Comparison of ENCODE assay signal across 1 cellular context in genomic region chr2:84908948-84909713, GRCh38.
TF ChIP-seq lines count a peak whose summit lies in the region.

No MANE protein-coding gene starts in this region.

TF ChIP-seq in H1, 55 proteins besides CTCF, POLR2A, EP300 and RAD21:
- TF ChIP-seq E2F6 (IDR thresholded peaks at IDR 0.05) (no peak), ZNF274 (IDR thresholded peaks at IDR 0.05; ENCODE audit: borderline replicate concordance, extremely low read depth, low read length) (no peak), TCF12 (IDR thresholded peaks at IDR 0.05; ENCODE audit: low read depth, low read length) (no peak), TEAD4 (IDR thresholded peaks at IDR 0.05; ENCODE audit: low read depth, low read length) (no peak), SIN3A (conservative IDR thresholded peaks at IDR 0.05 in 1 of 2, IDR thresholded peaks at IDR 0.05 in 1 of 2; ENCODE audit: low read depth in 1 of 2, low read length in 2 of 2) (no peak), EZH2 (IDR thresholded peaks at IDR 0.05; ENCODE audit: low read depth, low read length, severe bottlenecking) (no peak), KDM1A (IDR thresholded peaks at IDR 0.05; ENCODE audit: borderline replicate concordance, low read length) (no peak), BACH1 (IDR thresholded peaks at IDR 0.05; ENCODE audit: low read length) (no peak), MAFK (IDR thresholded peaks at IDR 0.05; ENCODE audit: low read depth, low read length) (no peak), EGR1 (IDR thresholded peaks at IDR 0.05; ENCODE audit: borderline replicate concordance, low read depth, low read length) (no peak), CEBPB (IDR thresholded peaks at IDR 0.05; ENCODE audit: low read depth, low read length) (no peak), KDM4A (IDR thresholded peaks at IDR 0.05; ENCODE audit: low read depth, low read length, severe bottlenecking) (no peak), JUND (IDR thresholded peaks at IDR 0.05; ENCODE audit: low read length) (no peak), CREB1 (IDR thresholded peaks at IDR 0.05) (no peak), RXRA (IDR thresholded peaks at IDR 0.05; ENCODE audit: insufficient read depth, low read depth, low read length) (no peak)
- TF ChIP-seq, protein P1, sequence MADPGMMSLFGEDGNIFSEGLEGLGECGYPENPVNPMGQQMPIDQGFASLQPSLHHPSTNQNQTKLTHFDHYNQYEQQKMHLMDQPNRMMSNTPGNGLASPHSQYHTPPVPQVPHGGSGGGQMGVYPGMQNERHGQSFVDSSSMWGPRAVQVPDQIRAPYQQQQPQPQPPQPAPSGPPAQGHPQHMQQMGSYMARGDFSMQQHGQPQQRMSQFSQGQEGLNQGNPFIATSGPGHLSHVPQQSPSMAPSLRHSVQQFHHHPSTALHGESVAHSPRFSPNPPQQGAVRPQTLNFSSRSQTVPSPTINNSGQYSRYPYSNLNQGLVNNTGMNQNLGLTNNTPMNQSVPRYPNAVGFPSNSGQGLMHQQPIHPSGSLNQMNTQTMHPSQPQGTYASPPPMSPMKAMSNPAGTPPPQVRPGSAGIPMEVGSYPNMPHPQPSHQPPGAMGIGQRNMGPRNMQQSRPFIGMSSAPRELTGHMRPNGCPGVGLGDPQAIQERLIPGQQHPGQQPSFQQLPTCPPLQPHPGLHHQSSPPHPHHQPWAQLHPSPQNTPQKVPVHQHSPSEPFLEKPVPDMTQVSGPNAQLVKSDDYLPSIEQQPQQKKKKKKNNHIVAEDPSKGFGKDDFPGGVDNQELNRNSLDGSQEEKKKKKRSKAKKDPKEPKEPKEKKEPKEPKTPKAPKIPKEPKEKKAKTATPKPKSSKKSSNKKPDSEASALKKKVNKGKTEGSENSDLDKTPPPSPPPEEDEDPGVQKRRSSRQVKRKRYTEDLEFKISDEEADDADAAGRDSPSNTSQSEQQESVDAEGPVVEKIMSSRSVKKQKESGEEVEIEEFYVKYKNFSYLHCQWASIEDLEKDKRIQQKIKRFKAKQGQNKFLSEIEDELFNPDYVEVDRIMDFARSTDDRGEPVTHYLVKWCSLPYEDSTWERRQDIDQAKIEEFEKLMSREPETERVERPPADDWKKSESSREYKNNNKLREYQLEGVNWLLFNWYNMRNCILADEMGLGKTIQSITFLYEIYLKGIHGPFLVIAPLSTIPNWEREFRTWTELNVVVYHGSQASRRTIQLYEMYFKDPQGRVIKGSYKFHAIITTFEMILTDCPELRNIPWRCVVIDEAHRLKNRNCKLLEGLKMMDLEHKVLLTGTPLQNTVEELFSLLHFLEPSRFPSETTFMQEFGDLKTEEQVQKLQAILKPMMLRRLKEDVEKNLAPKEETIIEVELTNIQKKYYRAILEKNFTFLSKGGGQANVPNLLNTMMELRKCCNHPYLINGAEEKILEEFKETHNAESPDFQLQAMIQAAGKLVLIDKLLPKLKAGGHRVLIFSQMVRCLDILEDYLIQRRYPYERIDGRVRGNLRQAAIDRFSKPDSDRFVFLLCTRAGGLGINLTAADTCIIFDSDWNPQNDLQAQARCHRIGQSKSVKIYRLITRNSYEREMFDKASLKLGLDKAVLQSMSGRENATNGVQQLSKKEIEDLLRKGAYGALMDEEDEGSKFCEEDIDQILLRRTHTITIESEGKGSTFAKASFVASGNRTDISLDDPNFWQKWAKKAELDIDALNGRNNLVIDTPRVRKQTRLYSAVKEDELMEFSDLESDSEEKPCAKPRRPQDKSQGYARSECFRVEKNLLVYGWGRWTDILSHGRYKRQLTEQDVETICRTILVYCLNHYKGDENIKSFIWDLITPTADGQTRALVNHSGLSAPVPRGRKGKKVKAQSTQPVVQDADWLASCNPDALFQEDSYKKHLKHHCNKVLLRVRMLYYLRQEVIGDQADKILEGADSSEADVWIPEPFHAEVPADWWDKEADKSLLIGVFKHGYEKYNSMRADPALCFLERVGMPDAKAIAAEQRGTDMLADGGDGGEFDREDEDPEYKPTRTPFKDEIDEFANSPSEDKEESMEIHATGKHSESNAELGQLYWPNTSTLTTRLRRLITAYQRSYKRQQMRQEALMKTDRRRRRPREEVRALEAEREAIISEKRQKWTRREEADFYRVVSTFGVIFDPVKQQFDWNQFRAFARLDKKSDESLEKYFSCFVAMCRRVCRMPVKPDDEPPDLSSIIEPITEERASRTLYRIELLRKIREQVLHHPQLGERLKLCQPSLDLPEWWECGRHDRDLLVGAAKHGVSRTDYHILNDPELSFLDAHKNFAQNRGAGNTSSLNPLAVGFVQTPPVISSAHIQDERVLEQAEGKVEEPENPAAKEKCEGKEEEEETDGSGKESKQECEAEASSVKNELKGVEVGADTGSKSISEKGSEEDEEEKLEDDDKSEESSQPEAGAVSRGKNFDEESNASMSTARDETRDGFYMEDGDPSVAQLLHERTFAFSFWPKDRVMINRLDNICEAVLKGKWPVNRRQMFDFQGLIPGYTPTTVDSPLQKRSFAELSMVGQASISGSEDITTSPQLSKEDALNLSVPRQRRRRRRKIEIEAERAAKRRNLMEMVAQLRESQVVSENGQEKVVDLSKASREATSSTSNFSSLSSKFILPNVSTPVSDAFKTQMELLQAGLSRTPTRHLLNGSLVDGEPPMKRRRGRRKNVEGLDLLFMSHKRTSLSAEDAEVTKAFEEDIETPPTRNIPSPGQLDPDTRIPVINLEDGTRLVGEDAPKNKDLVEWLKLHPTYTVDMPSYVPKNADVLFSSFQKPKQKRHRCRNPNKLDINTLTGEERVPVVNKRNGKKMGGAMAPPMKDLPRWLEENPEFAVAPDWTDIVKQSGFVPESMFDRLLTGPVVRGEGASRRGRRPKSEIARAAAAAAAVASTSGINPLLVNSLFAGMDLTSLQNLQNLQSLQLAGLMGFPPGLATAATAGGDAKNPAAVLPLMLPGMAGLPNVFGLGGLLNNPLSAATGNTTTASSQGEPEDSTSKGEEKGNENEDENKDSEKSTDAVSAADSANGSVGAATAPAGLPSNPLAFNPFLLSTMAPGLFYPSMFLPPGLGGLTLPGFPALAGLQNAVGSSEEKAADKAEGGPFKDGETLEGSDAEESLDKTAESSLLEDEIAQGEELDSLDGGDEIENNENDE (IDR thresholded peaks at IDR 0.05; ENCODE audit: insufficient replicate concordance, low read length): no peak
